13 cellular contexts compared by ENCODE assay signal in genomic region chr10:5632430-5632829, GRCh38. TPM values are rescaled to one million over a fixed set of nuclear protein-coding genes. Genes with fewer than 3 reads are reported as not detected.
DNase-seq lines count a peak whose midpoint lies in the region; ATAC-seq and TF ChIP-seq lines count a peak whose summit lies in the region.
"Had no signal": no experiment of that assay in that cellular context is flagged by ENCODE, and none has a peak within 500 bp of the region (broad histone marks: within the 10 kb centered on the region; RNA-seq: fewer than 3 reads in every experiment).

No MANE protein-coding gene starts in this region.

- TF ChIP-seq EP300 in gastroesophageal sphincter (IDR thresholded peaks at IDR 0.05): no peak

- H3K4me3 ChIP-seq in gastroesophageal sphincter: no peak overlapping the region
- no peak overlapping the region for H3K4me3 ChIP-seq in osteoblast (ENCODE audit: insufficient read depth, low read length)

- H3K27me3 ChIP-seq in gastroesophageal sphincter: no peaks in the 10 kb centered on the region
- H3K27me3 ChIP-seq in osteoblast (ENCODE audit: insufficient read depth, low read length): no peaks in the 10 kb centered on the region

- H3K4me1 ChIP-seq in gastroesophageal sphincter (peaks cover 0 to 66% (median 16%) of the 10 kb centered on the region in 3 donors), osteoblast (ENCODE audit: insufficient read depth, low read length) (peaks cover 7% of the 10 kb centered on the region)

- no peaks in the 10 kb centered on the region for H3K79me2 ChIP-seq in osteoblast (ENCODE audit: insufficient read depth, low read length)

- H3K4me2 ChIP-seq in osteoblast (ENCODE audit: insufficient read depth, low read length): no peak overlapping the region

- H2AFZ ChIP-seq in osteoblast (ENCODE audit: low read length): no peak overlapping the region

- no peaks in the 10 kb centered on the region for H4K20me1 ChIP-seq in osteoblast (ENCODE audit: insufficient read depth, low read length)

- peak overlapping the region in 3 of 4 donors; percentile 21 to 67 (median 61) for H3K27ac ChIP-seq in gastroesophageal sphincter
- H3K27ac ChIP-seq in osteoblast (ENCODE audit: low read depth, low read length): no peak overlapping the region

- peak; percentile 17 for DNase-seq in COLO668 (lab: John Stamatoyannopoulos, UW; ENCODE audit: unreplicated experiment)
- peak; percentile 33 for DNase-seq in RKO (ENCODE audit: low spot score)
- peak; percentile 41 for DNase-seq in osteoblast (ENCODE audit: insufficient read length, low spot score, missing footprints)
- DNase-seq in DMS153 (lab: John Stamatoyannopoulos, UW): no peak
- DNase-seq in activated gamma-delta T cell treated with Interleukin-2 at 50 U/mL for 16 hours: no peak
- no peak for DNase-seq in T1000 (lab: John Stamatoyannopoulos, UW)
- DNase-seq in stimulated activated CD8-positive, alpha-beta memory T cell treated with anti-CD3 and anti-CD28 coated beads, Interleukin-4, amount 100 ng/mL, for 48 hours: no peak
- DNase-seq: activated CD4-positive, alpha-beta T cell treated with anti-CD3 and anti-CD28 coated beads for 4 hours; activated effector memory CD4-positive, alpha-beta T cell treated with Interleukin-2 at 50 U/mL for 16 hours; central memory CD4-positive, alpha-beta T cell; left cardiac atrium; NCI-H1092 treated with DMSO at 0.1 percent for 48 hours had no signal

- H3K9me3 ChIP-seq in gastroesophageal sphincter (no peaks in the 10 kb centered on the region), osteoblast (ENCODE audit: low read depth, low read length) (no peaks in the 10 kb centered on the region)

- H3K36me3 ChIP-seq in gastroesophageal sphincter (no peaks in the 10 kb centered on the region), osteoblast (ENCODE audit: insufficient read depth, low read length) (no peaks in the 10 kb centered on the region)

- peak; percentile 59 for ATAC-seq in gastroesophageal sphincter

- TF ChIP-seq POLR2A in gastroesophageal sphincter (IDR thresholded peaks at IDR 0.05): no peak

- TF ChIP-seq CTCF in gastroesophageal sphincter (IDR thresholded peaks at IDR 0.05): no peak
- no peak for TF ChIP-seq CTCF in osteoblast (IDR thresholded peaks at IDR 0.05; ENCODE audit: extremely low read depth, low read depth, low read length)

- WGBS in gastroesophageal sphincter (ENCODE audit: low coverage in 1 of 2), 2 donors: 44 to 62% methylated on average over 2 to 3 of the region's 5 CpGs

RNA-seq across cellular contexts. Expression of gene ASB13, which starts 34.0 kb away (rescaled TPM):
- 10 to 100 TPM; 17.6 to 39.6 (median 19.0) TPM for total RNA-seq in gastroesophageal sphincter
- total RNA-seq in osteoblast: 14.8 and 16.2 TPM in 2 replicates

RNA-seq across cellular contexts. Expression of gene TASOR2, which starts 52.2 kb away (rescaled TPM):
- total RNA-seq in gastroesophageal sphincter: 10 to 100 TPM; 51.8 to 71.8 (median 64.2) TPM
- 92.8 and 97.4 TPM in 2 replicates for total RNA-seq in osteoblast

Comparison
In these comparisons a context has a peak if more than half of its experiments do, and no peak if none do; other contexts are left out.
1. DNase-seq: peak in COLO668 (single experiment), RKO (single experiment) and osteoblast (single experiment); none in DMS153 (single experiment), activated gamma-delta T cell treated with Interleukin-2 at 50 U/mL for 16 hours (single experiment), T1000 (single experiment) and stimulated activated CD8-positive, alpha-beta memory T cell treated with anti-CD3 and anti-CD28 coated beads, Interleukin-4, amount 100 ng/mL, for 48 hours (single experiment).